ENCODE assay signal across 14 cellular contexts in the genomic region with DNA sequence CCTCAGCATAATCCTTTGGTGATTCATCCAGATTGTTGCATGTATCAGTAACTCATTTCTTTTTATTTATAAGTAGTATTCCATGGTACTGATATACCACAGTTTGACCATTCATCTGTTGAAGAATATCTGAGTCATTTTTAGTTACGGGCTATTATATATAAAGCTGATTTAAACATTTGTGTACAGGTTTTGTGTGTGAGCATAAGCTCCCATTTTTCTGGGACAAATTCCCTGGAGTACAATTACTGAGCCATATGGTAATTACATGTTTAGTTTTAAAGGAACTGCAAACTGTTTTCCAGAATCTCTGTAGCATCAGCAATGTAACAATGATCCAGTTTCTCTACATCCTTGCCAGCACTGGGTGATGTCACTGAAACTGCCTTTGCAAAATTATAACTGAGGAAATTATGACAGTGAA.
A peak's percentile ranks its signal among the peaks of the same experiment; 100 is the strongest.
DNase-seq lines count a peak whose midpoint lies in the region; ATAC-seq, FAIRE-seq and TF ChIP-seq lines count a peak whose summit lies in the region.
"Had no signal": no experiment of that assay in that cellular context is flagged by ENCODE, and none has a peak within 500 bp of the region (broad histone marks: within the 10 kb centered on the region; RNA-seq: fewer than 3 reads in every experiment).

No MANE protein-coding gene starts in this region.

- no peaks in the 10 kb centered on the region for H3K4me1 ChIP-seq in mesodermal cell (ENCODE audit: control insufficient read depth, insufficient read depth, low read length, poor library complexity, severe bottlenecking)
- H3K4me1 ChIP-seq: colonic mucosa had no signal

- no peaks in the 10 kb centered on the region for H3K9me3 ChIP-seq in mesodermal cell (ENCODE audit: control insufficient read depth, low read length)
- H3K9me3 ChIP-seq: Caco-2, colonic mucosa, right lobe of liver had no signal

- FAIRE-seq in bronchial epithelial cell (lab: Jason Lieb, UNC): no peak

- ATAC-seq in GM19035 (IDR thresholded peaks at IDR 0.05; ENCODE audit: unreplicated experiment): no peak
- ATAC-seq: left ventricle myocardium superior, right lobe of liver had no signal

- DNase-seq in DMS 273 (lab: John Stamatoyannopoulos, UW; ENCODE audit: unreplicated experiment) (peak; percentile 67), NCI-H1694 (lab: John Stamatoyannopoulos, UW) (peak; percentile 82), bronchial epithelial cell (ENCODE audit: low read depth) (peak; percentile 87), dorsolateral prefrontal cortex (no peak), H7 (no peak), NCI-H1436 treated with DMSO at 0.1 percent for 48 hours (lab: John Stamatoyannopoulos, UW) (no peak)
- DNase-seq: activated naive CD4-positive, alpha-beta T cell; Caco-2; colonic mucosa; left ventricle myocardium superior; PC-9; right lobe of liver had no signal

- no peak overlapping the region for H3K4me3 ChIP-seq in bronchial epithelial cell (ENCODE audit: low read depth, low read length)
- H3K4me3 ChIP-seq in mesodermal cell (ENCODE audit: extremely low read depth, insufficient read depth, low read length, poor library complexity, severe bottlenecking): no peak overlapping the region
- H3K4me3 ChIP-seq in dorsolateral prefrontal cortex: no peak overlapping the region
- no peak overlapping the region for H3K4me3 ChIP-seq in H7 (ENCODE audit: insufficient read depth, low read depth, low read length)
- H3K4me3 ChIP-seq: colonic mucosa, PC-9, right lobe of liver had no signal

- H3K36me3 ChIP-seq in bronchial epithelial cell (ENCODE audit: control insufficient read depth, insufficient read depth, low read length): no peaks in the 10 kb centered on the region
- no peaks in the 10 kb centered on the region for H3K36me3 ChIP-seq in mesodermal cell (ENCODE audit: control insufficient read depth, insufficient read depth, low read length)
- no peaks in the 10 kb centered on the region for H3K36me3 ChIP-seq in H7 (replicated peaks; ENCODE audit: control insufficient read depth, insufficient read depth, low read length)
- H3K36me3 ChIP-seq: colonic mucosa, right lobe of liver had no signal

- intact Hi-C loops in dorsolateral prefrontal cortex (cut with DNase I): no loop called here

- no CpG with 5 or more reads among the region's 1 CpG for WGBS in mesodermal cell (ENCODE audit: insufficient coverage in 2 of 2), 2 experiments

- TF ChIP-seq CTCF in bronchial epithelial cell (IDR thresholded peaks at IDR 0.05; ENCODE audit: insufficient read depth, low read length, severe bottlenecking): no peak
- TF ChIP-seq CTCF in dorsolateral prefrontal cortex (IDR thresholded peaks at IDR 0.05 in 54 of 56, conservative IDR thresholded peaks at IDR 0.05 in 2 of 56; ENCODE audit: low read depth in 1 of 56, partially characterized antibody in 56 of 56): no peak

- H3K27ac ChIP-seq in mesodermal cell (ENCODE audit: low read depth, low read length, severe bottlenecking) (peak overlapping the region; percentile 29), dorsolateral prefrontal cortex (no peak overlapping the region)
- H3K27ac ChIP-seq: colonic mucosa, PC-9, right lobe of liver had no signal

- H3K27me3 ChIP-seq in bronchial epithelial cell (ENCODE audit: control insufficient read depth, insufficient read depth, low read length): no peaks in the 10 kb centered on the region
- H3K27me3 ChIP-seq in dorsolateral prefrontal cortex: no peaks in the 10 kb centered on the region
- no peaks in the 10 kb centered on the region for H3K27me3 ChIP-seq in H7 (ENCODE audit: control insufficient read depth, insufficient read depth, low read length)
- H3K27me3 ChIP-seq: colonic mucosa, right lobe of liver had no signal

Comparison
In these comparisons a context has a peak if more than half of its experiments do, and no peak if none do; other contexts are left out.
1. DNase-seq: peak in DMS 273 (single experiment), NCI-H1694 (single experiment) and bronchial epithelial cell (single experiment); none in dorsolateral prefrontal cortex (0 of 10), H7 (single experiment) and NCI-H1436 treated with DMSO at 0.1 percent for 48 hours (single experiment).